In the genomic region with DNA sequence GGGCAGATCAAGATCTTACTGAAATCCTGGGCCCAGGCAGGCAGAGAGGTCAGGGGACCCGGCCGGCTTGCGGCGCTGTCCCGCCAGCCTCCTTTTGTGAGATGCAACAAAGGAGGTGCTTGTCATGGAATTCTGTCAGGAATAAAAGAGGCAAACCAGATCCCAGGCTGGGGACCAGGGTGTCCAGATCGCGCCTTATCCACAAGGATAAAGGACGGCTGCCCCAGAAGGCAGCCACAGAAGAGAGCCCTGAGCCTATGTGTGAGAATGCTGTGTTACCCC, we compare ENCODE assay signal across 10 cellular contexts. TPM values are rescaled to one million over a fixed set of nuclear protein-coding genes. Genes with fewer than 3 reads are reported as not detected.
DNase-seq lines count a peak whose midpoint lies in the region; ATAC-seq, FAIRE-seq and TF ChIP-seq lines count a peak whose summit lies in the region.
"Had no signal": no experiment of that assay in that cellular context is flagged by ENCODE, and none has a peak within 500 bp of the region (broad histone marks: within the 10 kb centered on the region; RNA-seq: fewer than 3 reads in every experiment).

No MANE protein-coding gene starts in this region.

- no peak for DNase-seq in activated T-cell treated with anti-CD3 and anti-CD28 coated beads, Interleukin-2, amount 50 U/mL, for 72 hours
- DNase-seq in activated T-cell treated with anti-CD3 and anti-CD28 coated beads, Interleukin-2, amount 50 U/mL, for 4 hours, result no peak
- DNase-seq in glutamatergic neuron (no peak), mesenteric fat pad (ENCODE audit: low spot score) (no peak), kidney (no peak)
- DNase-seq in stimulated activated naive B cell treated with anti-CD40 and anti-IgM and Interleukin-4, amounts not matched to agents 10 μg/mL and 1 μg/mL and 100 μg/mL, for 72 hours, result no peak
- DNase-seq: MM.1S had no signal

- no peaks in the 10 kb centered on the region for H3K9me3 ChIP-seq in kidney (ENCODE audit: control insufficient read depth in 1 of 2, low read length in 2 of 2)

- H3K4me3 ChIP-seq in kidney (ENCODE audit: low read length in 2 of 2), result no peak overlapping the region
- H3K4me3 ChIP-seq: SK-N-MC had no signal

- H3K36me3 Mint-ChIP-seq in activated T-cell treated with anti-CD3 and anti-CD28 coated beads, Interleukin-2, amount 50 U/mL, for 72 hours (ENCODE audit: insufficient read depth in 2 of 2), result peaks cover 2 to 13% of the 10 kb centered on the region in 2 donors
- H3K36me3 Mint-ChIP-seq in activated T-cell treated with anti-CD3 and anti-CD28 coated beads, Interleukin-2, amount 50 U/mL, for 4 hours (ENCODE audit: insufficient read depth), result peaks cover 18% of the 10 kb centered on the region
- no peaks in the 10 kb centered on the region for H3K36me3 Mint-ChIP-seq in glutamatergic neuron (ENCODE audit: unreplicated experiment)
- H3K36me3 Mint-ChIP-seq in stimulated activated naive B cell treated with anti-CD40 and anti-IgM and Interleukin-4, amounts not matched to agents 10 μg/mL and 1 μg/mL and 100 μg/mL, for 72 hours, result peaks cover 54 to 58% of the 10 kb centered on the region in 2 donors

- peaks cover 9 to 13% of the 10 kb centered on the region in 2 donors for H3K4me1 ChIP-seq in kidney (ENCODE audit: control insufficient read depth in 1 of 2, insufficient read depth in 1 of 2, low read depth in 1 of 2, low read length in 2 of 2)

- TF ChIP-seq CTCF in VCaP (conservative IDR thresholded peaks at IDR 0.05) (no peak), glutamatergic neuron (IDR thresholded peaks at IDR 0.05; ENCODE audit: partially characterized antibody, unreplicated experiment) (no peak), kidney (IDR thresholded peaks at IDR 0.05; ENCODE audit: borderline replicate concordance, extremely low read depth, insufficient read depth) (no peak)

- H3K27ac Mint-ChIP-seq in activated T-cell treated with anti-CD3 and anti-CD28 coated beads, Interleukin-2, amount 50 U/mL, for 72 hours, result peak overlapping the region; percentile 78
- no peak overlapping the region for H3K27ac Mint-ChIP-seq in glutamatergic neuron (ENCODE audit: unreplicated experiment)
- H3K27ac Mint-ChIP-seq in stimulated activated naive B cell treated with anti-CD40 and anti-IgM and Interleukin-4, amounts not matched to agents 10 μg/mL and 1 μg/mL and 100 μg/mL, for 72 hours, result peak overlapping the region; percentile 88

- intact Hi-C loops in kidney (cut with DNase I), result no loop called here

- H3K9ac ChIP-seq in kidney (ENCODE audit: low read length in 2 of 2), result no peak overlapping the region

- ATAC-seq in activated T-cell treated with anti-CD3 and anti-CD28 coated beads, Interleukin-2, amount 50 U/mL, for 72 hours (replicated peaks in 1 of 2), result no peak
- ATAC-seq in activated T-cell treated with anti-CD3 and anti-CD28 coated beads, Interleukin-2, amount 50 U/mL, for 4 hours, result no peak
- ATAC-seq in stimulated activated naive B cell treated with anti-CD40 and anti-IgM and Interleukin-4, amounts not matched to agents 10 μg/mL and 1 μg/mL and 100 μg/mL, for 72 hours (replicated peaks), result peak in 1 of 2 donors; percentile 41
- ATAC-seq in HG02870 (IDR thresholded peaks at IDR 0.05; ENCODE audit: unreplicated experiment), result no peak

- no peak overlapping the region for H3K4me3 Mint-ChIP-seq in activated T-cell treated with anti-CD3 and anti-CD28 coated beads, Interleukin-2, amount 50 U/mL, for 72 hours
- H3K4me3 Mint-ChIP-seq in activated T-cell treated with anti-CD3 and anti-CD28 coated beads, Interleukin-2, amount 50 U/mL, for 4 hours, result no peak overlapping the region
- H3K4me3 Mint-ChIP-seq in glutamatergic neuron (ENCODE audit: unreplicated experiment), result peak overlapping the region; percentile 25
- peak overlapping the region; percentile 66 to 77 for H3K4me3 Mint-ChIP-seq in stimulated activated naive B cell treated with anti-CD40 and anti-IgM and Interleukin-4, amounts not matched to agents 10 μg/mL and 1 μg/mL and 100 μg/mL, for 72 hours

- peaks cover 5 to 12% of the 10 kb centered on the region in 2 donors for H3K36me3 ChIP-seq in kidney (ENCODE audit: control insufficient read depth in 1 of 2, insufficient read depth in 2 of 2, low read length in 2 of 2)

- no peak for FAIRE-seq in kidney (lab: Jason Lieb, UNC)

- H3K27me3 Mint-ChIP-seq in activated T-cell treated with anti-CD3 and anti-CD28 coated beads, Interleukin-2, amount 50 U/mL, for 72 hours (ENCODE audit: low read depth), result no peaks in the 10 kb centered on the region
- H3K27me3 Mint-ChIP-seq in activated T-cell treated with anti-CD3 and anti-CD28 coated beads, Interleukin-2, amount 50 U/mL, for 4 hours (ENCODE audit: low read depth), result no peaks in the 10 kb centered on the region
- no peaks in the 10 kb centered on the region for H3K27me3 Mint-ChIP-seq in glutamatergic neuron (ENCODE audit: unreplicated experiment)
- H3K27me3 Mint-ChIP-seq in stimulated activated naive B cell treated with anti-CD40 and anti-IgM and Interleukin-4, amounts not matched to agents 10 μg/mL and 1 μg/mL and 100 μg/mL, for 72 hours, result no peaks in the 10 kb centered on the region

- H3K27ac ChIP-seq in VCaP (peak overlapping the region; percentile 66), kidney (ENCODE audit: low read depth in 2 of 2, low read length in 2 of 2) (no peak overlapping the region)
- H3K27ac ChIP-seq: SK-N-MC had no signal

- H3K4me1 Mint-ChIP-seq in activated T-cell treated with anti-CD3 and anti-CD28 coated beads, Interleukin-2, amount 50 U/mL, for 72 hours (ENCODE audit: low read depth), result peaks cover 26% of the 10 kb centered on the region
- H3K4me1 Mint-ChIP-seq in activated T-cell treated with anti-CD3 and anti-CD28 coated beads, Interleukin-2, amount 50 U/mL, for 4 hours (ENCODE audit: low read depth), result peaks cover 23% of the 10 kb centered on the region
- peaks cover 35% of the 10 kb centered on the region for H3K4me1 Mint-ChIP-seq in glutamatergic neuron (ENCODE audit: low read depth, unreplicated experiment)
- H3K4me1 Mint-ChIP-seq in stimulated activated naive B cell treated with anti-CD40 and anti-IgM and Interleukin-4, amounts not matched to agents 10 μg/mL and 1 μg/mL and 100 μg/mL, for 72 hours, result peaks cover 36 to 55% of the 10 kb centered on the region in 2 donors

- H3K9me3 Mint-ChIP-seq in activated T-cell treated with anti-CD3 and anti-CD28 coated beads, Interleukin-2, amount 50 U/mL, for 72 hours, result no peaks in the 10 kb centered on the region
- H3K9me3 Mint-ChIP-seq in activated T-cell treated with anti-CD3 and anti-CD28 coated beads, Interleukin-2, amount 50 U/mL, for 4 hours, result no peaks in the 10 kb centered on the region
- H3K9me3 Mint-ChIP-seq in glutamatergic neuron (ENCODE audit: unreplicated experiment), result peaks cover 1% of the 10 kb centered on the region
- no peaks in the 10 kb centered on the region for H3K9me3 Mint-ChIP-seq in stimulated activated naive B cell treated with anti-CD40 and anti-IgM and Interleukin-4, amounts not matched to agents 10 μg/mL and 1 μg/mL and 100 μg/mL, for 72 hours

RNA-seq across cellular contexts. Expression of gene CDH22, which starts 42.6 kb away (rescaled TPM):
- total RNA-seq in activated T-cell treated with anti-CD3 and anti-CD28 coated beads, Interleukin-2, amount 50 U/mL, for 72 hours, result not detected
- not detected for total RNA-seq in activated T-cell treated with anti-CD3 and anti-CD28 coated beads, Interleukin-2, amount 50 U/mL, for 4 hours
- total RNA-seq in glutamatergic neuron (ENCODE audit: unreplicated experiment), result 7.9 TPM
- total RNA-seq in mesenteric fat pad, result 0.35 TPM
- total RNA-seq in kidney, result 1.6 TPM
- 0.19 TPM for polyA plus RNA-seq in kidney (ENCODE audit: insufficient read depth, low read depth, low replicate concordance)

RNA-seq across cellular contexts. Expression of gene ELMO2, which starts 55.5 kb away (rescaled TPM):
- 10 to 100 TPM; 63.9 to 90.5 TPM for total RNA-seq in activated T-cell treated with anti-CD3 and anti-CD28 coated beads, Interleukin-2, amount 50 U/mL, for 72 hours
- 10 to 100 TPM; 31.6 to 46.4 (median 42.6) TPM for total RNA-seq in activated T-cell treated with anti-CD3 and anti-CD28 coated beads, Interleukin-2, amount 50 U/mL, for 4 hours
- total RNA-seq in glutamatergic neuron (ENCODE audit: unreplicated experiment), result 60.3 TPM
- total RNA-seq in mesenteric fat pad, result 62.1 TPM
- 43.0 TPM for total RNA-seq in kidney
- polyA plus RNA-seq in kidney (ENCODE audit: insufficient read depth, low read depth, low replicate concordance), result 21.0 TPM

Comparison
In these comparisons a context has a peak if more than half of its experiments do, and no peak if none do; other contexts are left out.
1. H3K4me3 Mint-ChIP-seq: peak in glutamatergic neuron (single experiment) and stimulated activated naive B cell treated with anti-CD40 and anti-IgM and Interleukin-4, amounts not matched to agents 10 μg/mL and 1 μg/mL and 100 μg/mL, for 72 hours (2 of 2); none in activated T-cell treated with anti-CD3 and anti-CD28 coated beads, Interleukin-2, amount 50 U/mL, for 72 hours (0 of 2) and activated T-cell treated with anti-CD3 and anti-CD28 coated beads, Interleukin-2, amount 50 U/mL, for 4 hours (single experiment).